Comparison of ENCODE assay signal across 1 cellular context in genomic region chr16:47141773-47142468, GRCh38.
TF ChIP-seq lines count a peak whose summit lies in the region.

No MANE protein-coding gene starts in this region.

TF ChIP-seq in HepG2, 621 proteins besides CTCF, POLR2A, EP300 and RAD21 (continued from another document and continues in another):
- TF ChIP-seq, protein P1, sequence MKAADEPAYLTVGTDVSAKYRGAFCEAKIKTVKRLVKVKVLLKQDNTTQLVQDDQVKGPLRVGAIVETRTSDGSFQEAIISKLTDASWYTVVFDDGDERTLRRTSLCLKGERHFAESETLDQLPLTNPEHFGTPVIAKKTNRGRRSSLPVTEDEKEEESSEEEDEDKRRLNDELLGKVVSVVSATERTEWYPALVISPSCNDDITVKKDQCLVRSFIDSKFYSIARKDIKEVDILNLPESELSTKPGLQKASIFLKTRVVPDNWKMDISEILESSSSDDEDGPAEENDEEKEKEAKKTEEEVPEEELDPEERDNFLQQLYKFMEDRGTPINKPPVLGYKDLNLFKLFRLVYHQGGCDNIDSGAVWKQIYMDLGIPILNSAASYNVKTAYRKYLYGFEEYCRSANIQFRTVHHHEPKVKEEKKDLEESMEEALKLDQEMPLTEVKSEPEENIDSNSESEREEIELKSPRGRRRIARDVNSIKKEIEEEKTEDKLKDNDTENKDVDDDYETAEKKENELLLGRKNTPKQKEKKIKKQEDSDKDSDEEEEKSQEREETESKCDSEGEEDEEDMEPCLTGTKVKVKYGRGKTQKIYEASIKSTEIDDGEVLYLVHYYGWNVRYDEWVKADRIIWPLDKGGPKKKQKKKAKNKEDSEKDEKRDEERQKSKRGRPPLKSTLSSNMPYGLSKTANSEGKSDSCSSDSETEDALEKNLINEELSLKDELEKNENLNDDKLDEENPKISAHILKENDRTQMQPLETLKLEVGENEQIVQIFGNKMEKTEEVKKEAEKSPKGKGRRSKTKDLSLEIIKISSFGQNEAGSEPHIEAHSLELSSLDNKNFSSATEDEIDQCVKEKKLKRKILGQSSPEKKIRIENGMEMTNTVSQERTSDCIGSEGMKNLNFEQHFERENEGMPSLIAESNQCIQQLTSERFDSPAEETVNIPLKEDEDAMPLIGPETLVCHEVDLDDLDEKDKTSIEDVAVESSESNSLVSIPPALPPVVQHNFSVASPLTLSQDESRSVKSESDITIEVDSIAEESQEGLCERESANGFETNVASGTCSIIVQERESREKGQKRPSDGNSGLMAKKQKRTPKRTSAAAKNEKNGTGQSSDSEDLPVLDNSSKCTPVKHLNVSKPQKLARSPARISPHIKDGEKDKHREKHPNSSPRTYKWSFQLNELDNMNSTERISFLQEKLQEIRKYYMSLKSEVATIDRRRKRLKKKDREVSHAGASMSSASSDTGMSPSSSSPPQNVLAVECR (CRISPR knock-in tag; IDR thresholded peaks at IDR 0.05; ENCODE audit: borderline replicate concordance) = peak; percentile 42; the same call in 1 of the 2 replicates
- TF ChIP-seq BRD4 (CRISPR knock-in tag; IDR thresholded peaks at IDR 0.05) (no peak), ZNF468 (CRISPR knock-in tag; IDR thresholded peaks at IDR 0.05) (no peak), ZNF225 (CRISPR knock-in tag; IDR thresholded peaks at IDR 0.05) (no peak), MEIS1 (CRISPR knock-in tag; IDR thresholded peaks at IDR 0.05; ENCODE audit: borderline replicate concordance) (no peak), FIP1L1 (IDR thresholded peaks at IDR 0.05; ENCODE audit: borderline replicate concordance, insufficient read depth, low read depth, low read length) (no peak), HOXA7 (CRISPR knock-in tag; IDR thresholded peaks at IDR 0.05) (no peak), USF2 (IDR thresholded peaks at IDR 0.05; ENCODE audit: low read depth, low read length) (no peak), USF2 (CRISPR knock-in tag; IDR thresholded peaks at IDR 0.05; ENCODE audit: borderline replicate concordance) (no peak), ZBTB8A (CRISPR knock-in tag; IDR thresholded peaks at IDR 0.05; ENCODE audit: borderline replicate concordance, low read depth) (no peak), ZSCAN31 (CRISPR knock-in tag; IDR thresholded peaks at IDR 0.05; ENCODE audit: low read depth) (no peak), ZFP36 (IDR thresholded peaks at IDR 0.05; ENCODE audit: borderline replicate concordance, low read depth, low read length, partially characterized antibody) (peak; percentile 27), ZMYM3 (CRISPR knock-in tag; IDR thresholded peaks at IDR 0.05) (peak; percentile 53), ZNF563 (CRISPR knock-in tag; IDR thresholded peaks at IDR 0.05) (no peak), SRSF1 (optimal IDR thresholded peaks at IDR 0.05; ENCODE audit: low read depth, low read length) (no peak), NFE2L2 (IDR thresholded peaks at IDR 0.05; ENCODE audit: low read length) (no peak), ZNF382 (CRISPR knock-in tag; IDR thresholded peaks at IDR 0.05; ENCODE audit: borderline replicate concordance) (no peak), ZNF572 (CRISPR knock-in tag; IDR thresholded peaks at IDR 0.05) (no peak), ZNF512B (CRISPR knock-in tag; IDR thresholded peaks at IDR 0.05; ENCODE audit: borderline replicate concordance) (peak; percentile 92; the same call in 1 of the 2 replicates), ZNF567 (CRISPR knock-in tag; IDR thresholded peaks at IDR 0.05; ENCODE audit: borderline replicate concordance) (no peak), FOXC1 (CRISPR knock-in tag; IDR thresholded peaks at IDR 0.05; ENCODE audit: borderline replicate concordance) (0 out of 2 replicates have a peak, but pooled peaks have one; percentile 53), ZGPAT (CRISPR knock-in tag; IDR thresholded peaks at IDR 0.05) (peak; percentile 48; the same call in 1 of the 2 replicates), ZNF350 (CRISPR knock-in tag; IDR thresholded peaks at IDR 0.05; ENCODE audit: borderline replicate concordance, low read depth) (peak; percentile 45; the same call in 1 of the 2 replicates), FLYWCH1 (CRISPR knock-in tag; IDR thresholded peaks at IDR 0.05) (no peak), CHCHD3 (CRISPR knock-in tag; IDR thresholded peaks at IDR 0.05) (no peak), ZNF724P (CRISPR knock-in tag; IDR thresholded peaks at IDR 0.05; ENCODE audit: borderline replicate concordance) (no peak), NKX3-1 (CRISPR knock-in tag; IDR thresholded peaks at IDR 0.05) (no peak), TOPORS (CRISPR knock-in tag; IDR thresholded peaks at IDR 0.05) (no peak), PHB2 (IDR thresholded peaks at IDR 0.05; ENCODE audit: partially characterized antibody) (no peak), ZFX (CRISPR knock-in tag; IDR thresholded peaks at IDR 0.05; ENCODE audit: low read depth) (peak; percentile 23; the same call in 1 of the 2 replicates), PAX8 (CRISPR knock-in tag; IDR thresholded peaks at IDR 0.05; ENCODE audit: borderline replicate concordance) (no peak), ZNF703 (CRISPR knock-in tag; IDR thresholded peaks at IDR 0.05; ENCODE audit: borderline replicate concordance) (no peak)
- TF ChIP-seq, protein P2, sequence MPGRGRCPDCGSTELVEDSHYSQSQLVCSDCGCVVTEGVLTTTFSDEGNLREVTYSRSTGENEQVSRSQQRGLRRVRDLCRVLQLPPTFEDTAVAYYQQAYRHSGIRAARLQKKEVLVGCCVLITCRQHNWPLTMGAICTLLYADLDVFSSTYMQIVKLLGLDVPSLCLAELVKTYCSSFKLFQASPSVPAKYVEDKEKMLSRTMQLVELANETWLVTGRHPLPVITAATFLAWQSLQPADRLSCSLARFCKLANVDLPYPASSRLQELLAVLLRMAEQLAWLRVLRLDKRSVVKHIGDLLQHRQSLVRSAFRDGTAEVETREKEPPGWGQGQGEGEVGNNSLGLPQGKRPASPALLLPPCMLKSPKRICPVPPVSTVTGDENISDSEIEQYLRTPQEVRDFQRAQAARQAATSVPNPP (CRISPR knock-in tag; IDR thresholded peaks at IDR 0.05) = no peak
- TF ChIP-seq, protein P3, sequence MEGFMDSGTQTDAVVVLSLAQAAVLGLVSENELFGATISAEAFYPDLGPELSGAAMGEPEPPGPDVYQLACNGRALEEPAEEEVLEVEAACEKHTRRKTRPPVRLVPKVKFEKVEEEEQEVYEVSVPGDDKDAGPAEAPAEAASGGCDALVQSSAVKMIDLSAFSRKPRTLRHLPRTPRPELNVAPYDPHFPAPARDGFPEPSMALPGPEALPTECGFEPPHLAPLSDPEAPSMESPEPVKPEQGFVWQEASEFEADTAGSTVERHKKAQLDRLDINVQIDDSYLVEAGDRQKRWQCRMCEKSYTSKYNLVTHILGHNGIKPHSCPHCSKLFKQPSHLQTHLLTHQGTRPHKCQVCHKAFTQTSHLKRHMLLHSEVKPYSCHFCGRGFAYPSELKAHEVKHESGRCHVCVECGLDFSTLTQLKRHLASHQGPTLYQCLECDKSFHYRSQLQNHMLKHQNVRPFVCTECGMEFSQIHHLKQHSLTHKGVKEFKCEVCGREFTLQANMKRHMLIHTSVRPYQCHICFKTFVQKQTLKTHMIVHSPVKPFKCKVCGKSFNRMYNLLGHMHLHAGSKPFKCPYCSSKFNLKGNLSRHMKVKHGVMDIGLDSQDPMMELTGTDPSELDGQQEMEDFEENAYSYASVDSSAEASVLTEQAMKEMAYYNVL (CRISPR knock-in tag; IDR thresholded peaks at IDR 0.05; ENCODE audit: borderline replicate concordance) = peak; percentile 58; the same call in 1 of the 2 replicates
- TF ChIP-seq, protein P4, sequence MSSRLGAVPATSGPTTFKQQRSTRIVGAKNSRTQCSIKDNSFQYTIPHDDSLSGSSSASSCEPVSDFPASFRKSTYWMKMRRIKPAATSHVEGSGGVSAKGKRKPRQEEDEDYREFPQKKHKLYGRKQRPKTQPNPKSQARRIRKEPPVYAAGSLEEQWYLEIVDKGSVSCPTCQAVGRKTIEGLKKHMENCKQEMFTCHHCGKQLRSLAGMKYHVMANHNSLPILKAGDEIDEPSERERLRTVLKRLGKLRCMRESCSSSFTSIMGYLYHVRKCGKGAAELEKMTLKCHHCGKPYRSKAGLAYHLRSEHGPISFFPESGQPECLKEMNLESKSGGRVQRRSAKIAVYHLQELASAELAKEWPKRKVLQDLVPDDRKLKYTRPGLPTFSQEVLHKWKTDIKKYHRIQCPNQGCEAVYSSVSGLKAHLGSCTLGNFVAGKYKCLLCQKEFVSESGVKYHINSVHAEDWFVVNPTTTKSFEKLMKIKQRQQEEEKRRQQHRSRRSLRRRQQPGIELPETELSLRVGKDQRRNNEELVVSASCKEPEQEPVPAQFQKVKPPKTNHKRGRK (CRISPR knock-in tag; IDR thresholded peaks at IDR 0.05) = no peak
- TF ChIP-seq, protein P5, sequence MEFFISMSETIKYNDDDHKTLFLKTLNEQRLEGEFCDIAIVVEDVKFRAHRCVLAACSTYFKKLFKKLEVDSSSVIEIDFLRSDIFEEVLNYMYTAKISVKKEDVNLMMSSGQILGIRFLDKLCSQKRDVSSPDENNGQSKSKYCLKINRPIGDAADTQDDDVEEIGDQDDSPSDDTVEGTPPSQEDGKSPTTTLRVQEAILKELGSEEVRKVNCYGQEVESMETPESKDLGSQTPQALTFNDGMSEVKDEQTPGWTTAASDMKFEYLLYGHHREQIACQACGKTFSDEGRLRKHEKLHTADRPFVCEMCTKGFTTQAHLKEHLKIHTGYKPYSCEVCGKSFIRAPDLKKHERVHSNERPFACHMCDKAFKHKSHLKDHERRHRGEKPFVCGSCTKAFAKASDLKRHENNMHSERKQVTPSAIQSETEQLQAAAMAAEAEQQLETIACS (CRISPR knock-in tag; IDR thresholded peaks at IDR 0.05) = no peak
- TF ChIP-seq, protein P6, sequence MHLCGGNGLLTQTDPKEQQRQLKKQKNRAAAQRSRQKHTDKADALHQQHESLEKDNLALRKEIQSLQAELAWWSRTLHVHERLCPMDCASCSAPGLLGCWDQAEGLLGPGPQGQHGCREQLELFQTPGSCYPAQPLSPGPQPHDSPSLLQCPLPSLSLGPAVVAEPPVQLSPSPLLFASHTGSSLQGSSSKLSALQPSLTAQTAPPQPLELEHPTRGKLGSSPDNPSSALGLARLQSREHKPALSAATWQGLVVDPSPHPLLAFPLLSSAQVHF (CRISPR knock-in tag; IDR thresholded peaks at IDR 0.05) = no peak
- TF ChIP-seq, protein P7, sequence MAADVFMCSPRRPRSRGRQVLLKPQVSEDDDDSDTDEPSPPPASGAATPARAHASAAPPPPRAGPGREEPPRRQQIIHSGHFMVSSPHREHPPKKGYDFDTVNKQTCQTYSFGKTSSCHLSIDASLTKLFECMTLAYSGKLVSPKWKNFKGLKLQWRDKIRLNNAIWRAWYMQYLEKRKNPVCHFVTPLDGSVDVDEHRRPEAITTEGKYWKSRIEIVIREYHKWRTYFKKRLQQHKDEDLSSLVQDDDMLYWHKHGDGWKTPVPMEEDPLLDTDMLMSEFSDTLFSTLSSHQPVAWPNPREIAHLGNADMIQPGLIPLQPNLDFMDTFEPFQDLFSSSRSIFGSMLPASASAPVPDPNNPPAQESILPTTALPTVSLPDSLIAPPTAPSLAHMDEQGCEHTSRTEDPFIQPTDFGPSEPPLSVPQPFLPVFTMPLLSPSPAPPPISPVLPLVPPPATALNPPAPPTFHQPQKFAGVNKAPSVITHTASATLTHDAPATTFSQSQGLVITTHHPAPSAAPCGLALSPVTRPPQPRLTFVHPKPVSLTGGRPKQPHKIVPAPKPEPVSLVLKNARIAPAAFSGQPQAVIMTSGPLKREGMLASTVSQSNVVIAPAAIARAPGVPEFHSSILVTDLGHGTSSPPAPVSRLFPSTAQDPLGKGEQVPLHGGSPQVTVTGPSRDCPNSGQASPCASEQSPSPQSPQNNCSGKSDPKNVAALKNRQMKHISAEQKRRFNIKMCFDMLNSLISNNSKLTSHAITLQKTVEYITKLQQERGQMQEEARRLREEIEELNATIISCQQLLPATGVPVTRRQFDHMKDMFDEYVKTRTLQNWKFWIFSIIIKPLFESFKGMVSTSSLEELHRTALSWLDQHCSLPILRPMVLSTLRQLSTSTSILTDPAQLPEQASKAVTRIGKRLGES (CRISPR knock-in tag; IDR thresholded peaks at IDR 0.05; ENCODE audit: borderline replicate concordance) = no peak
